Comparison of ENCODE assay signal across 22 cellular contexts in genomic region chr7:154583454-154583853, GRCh38.
A peak's percentile ranks its signal among the peaks of the same experiment; 100 is the strongest.
DNase-seq lines count a peak whose midpoint lies in the region; ATAC-seq, FAIRE-seq and TF ChIP-seq lines count a peak whose summit lies in the region.
"Had no signal": no experiment of that assay in that cellular context is flagged by ENCODE, and none has a peak within 500 bp of the region (broad histone marks: within the 10 kb centered on the region; RNA-seq: fewer than 3 reads in every experiment).

No MANE protein-coding gene starts in this region.

- H3K27ac Mint-ChIP-seq in GM23338 (peak overlapping the region; percentile 63; the same call in 1 of the 2 replicates), type B pancreatic cell (no peak overlapping the region)
- H3K27ac Mint-ChIP-seq: CD4-positive, CD25-positive, alpha-beta regulatory T cell; CD8-positive, alpha-beta memory T cell; HFFc6 had no signal

- no peaks in the 10 kb centered on the region for H3K9me3 ChIP-seq in esophagus muscularis mucosa
- H3K9me3 ChIP-seq: BE2C had no signal

- H2AFZ ChIP-seq in GM23338 = no peak overlapping the region
- H2AFZ ChIP-seq: GM23248 had no signal

- no peak overlapping the region for H3K27ac ChIP-seq in GM23338 (ENCODE audit: low read depth)
- H3K27ac ChIP-seq in esophagus muscularis mucosa (replicated peaks in 1 of 4) = no peak overlapping the region
- H3K27ac ChIP-seq: GM23248 had no signal

- no peak for TF ChIP-seq EP300 in esophagus muscularis mucosa (IDR thresholded peaks at IDR 0.05)

- H3K9me3 Mint-ChIP-seq in GM23338 (no peaks in the 10 kb centered on the region), type B pancreatic cell (no peaks in the 10 kb centered on the region)

- H3K27me3 Mint-ChIP-seq in GM23338 (ENCODE audit: insufficient read depth, low read depth, poor library complexity) (peaks cover 6% of the 10 kb centered on the region), type B pancreatic cell (peaks cover 14% of the 10 kb centered on the region)
- H3K27me3 Mint-ChIP-seq: CD4-positive, CD25-positive, alpha-beta regulatory T cell had no signal

- intact Hi-C loops in esophagus muscularis mucosa (cut with DNase I) = no loop called here

- whole genome bisulfite sequencing in esophagus muscularis mucosa = 95% methylated on average over 15 of the region's 15 CpGs

- DNase-seq in GM23338 (ENCODE audit: low spot score) = no peak
- peak; percentile 70 for DNase-seq in esophagus muscularis mucosa (ENCODE audit: extremely low spot score)
- peak; percentile 1 for DNase-seq in medulla oblongata (ENCODE audit: extremely low spot score)
- peak; percentile 43 for DNase-seq in type B pancreatic cell (ENCODE audit: extremely low spot score, unreplicated experiment)
- no peak for DNase-seq in HTR-8/SVneo (ENCODE audit: insufficient read length, low spot score)
- DNase-seq in UCSD-AML1 (lab: John Stamatoyannopoulos, UW; ENCODE audit: unreplicated experiment) = no peak
- DNase-seq: BE2C; C1 segment of cervical spinal cord; CD4-positive, CD25-positive, alpha-beta regulatory T cell; CD8-positive, alpha-beta memory T cell; COR-L47; DMS 273 treated with DMSO at 0.1 percent for 48 hours; DMS53; DND-41; EL; GM23248; H7; HFFc6 had no signal

- H3K4me3 ChIP-seq in GM23338 (no peak overlapping the region), esophagus muscularis mucosa (no peak overlapping the region)
- H3K4me3 ChIP-seq: GM12878, GM23248 had no signal

- H3K27me3 ChIP-seq in GM23338 (ENCODE audit: insufficient read depth) (no peaks in the 10 kb centered on the region), esophagus muscularis mucosa (no peaks in the 10 kb centered on the region)
- H3K27me3 ChIP-seq: BE2C had no signal

- no peak for FAIRE-seq in HTR-8/SVneo (lab: Jason Lieb, UNC)
- FAIRE-seq: GM12878, GM19239 had no signal

- H3K4me3 Mint-ChIP-seq in GM23338 (no peak overlapping the region), type B pancreatic cell (no peak overlapping the region)
- H3K4me3 Mint-ChIP-seq: CD4-positive, CD25-positive, alpha-beta regulatory T cell; CD8-positive, alpha-beta memory T cell; HFFc6 had no signal

- H3K36me3 ChIP-seq in GM23338 (ENCODE audit: insufficient read depth) (no peaks in the 10 kb centered on the region; the same call in 1 of the 2 replicates), esophagus muscularis mucosa (no peaks in the 10 kb centered on the region)
- H3K36me3 ChIP-seq: BE2C had no signal

- H3K4me1 ChIP-seq in GM23338 (ENCODE audit: insufficient read depth) (no peaks in the 10 kb centered on the region), esophagus muscularis mucosa (peaks cover 0 to 10% (median 8%) of the 10 kb centered on the region in 4 donors)

- H3K9me2 ChIP-seq in GM23338 (ENCODE audit: insufficient read depth) = no peaks in the 10 kb centered on the region

- H4K20me1 ChIP-seq in GM23338 (replicated peaks; ENCODE audit: insufficient read depth) = no peaks in the 10 kb centered on the region

- TF ChIP-seq CTCF in GM23338 (conservative IDR thresholded peaks at IDR 0.05; ENCODE audit: low read depth in 2 of 2) = no peak
- no peak for TF ChIP-seq CTCF in esophagus muscularis mucosa (IDR thresholded peaks at IDR 0.05)
- TF ChIP-seq CTCF in type B pancreatic cell (conservative IDR thresholded peaks at IDR 0.05) = no peak

- ATAC-seq in GM23338 (no peak), GM21447 (IDR thresholded peaks at IDR 0.05; ENCODE audit: unreplicated experiment) (no peak)
- ATAC-seq: GM12878, HCT116 had no signal

- H3K36me3 Mint-ChIP-seq in GM23338 (ENCODE audit: low read depth) (no peaks in the 10 kb centered on the region; the same call in 2 of the 3 replicates), type B pancreatic cell (no peaks in the 10 kb centered on the region)
- H3K36me3 Mint-ChIP-seq: CD4-positive, CD25-positive, alpha-beta regulatory T cell; CD8-positive, alpha-beta memory T cell had no signal

- H3K4me2 ChIP-seq in GM23338 = no peak overlapping the region

- peaks cover 9% of the 10 kb centered on the region for H3K4me1 Mint-ChIP-seq in GM23338
- no peaks in the 10 kb centered on the region for H3K4me1 Mint-ChIP-seq in type B pancreatic cell (ENCODE audit: unreplicated experiment)
- H3K4me1 Mint-ChIP-seq: CD4-positive, CD25-positive, alpha-beta regulatory T cell; CD8-positive, alpha-beta memory T cell had no signal

- TF ChIP-seq POLR2A in esophagus muscularis mucosa (IDR thresholded peaks at IDR 0.05; ENCODE audit: low read depth) = no peak

- H3K79me2 ChIP-seq in GM23338 (replicated peaks; ENCODE audit: insufficient read depth) = no peaks in the 10 kb centered on the region

- H3F3A ChIP-seq in GM23338 (replicated peaks; ENCODE audit: low read depth) = no peaks in the 10 kb centered on the region

TF ChIP-seq in GM23338, 12 proteins besides CTCF, POLR2A, EP300 and RAD21 (continues in another document):
- TF ChIP-seq POLR2AphosphoS5 (IDR thresholded peaks at IDR 0.05; ENCODE audit: low read depth) = no peak
- no peak for TF ChIP-seq STAT1 (IDR thresholded peaks at IDR 0.05; ENCODE audit: unreplicated experiment)
- TF ChIP-seq ZNF331 (CRISPR knock-in tag; IDR thresholded peaks at IDR 0.05; ENCODE audit: low read depth) = no peak
- TF ChIP-seq NANOG (IDR thresholded peaks at IDR 0.05; ENCODE audit: borderline replicate concordance) = no peak
- TF ChIP-seq, protein P1, sequence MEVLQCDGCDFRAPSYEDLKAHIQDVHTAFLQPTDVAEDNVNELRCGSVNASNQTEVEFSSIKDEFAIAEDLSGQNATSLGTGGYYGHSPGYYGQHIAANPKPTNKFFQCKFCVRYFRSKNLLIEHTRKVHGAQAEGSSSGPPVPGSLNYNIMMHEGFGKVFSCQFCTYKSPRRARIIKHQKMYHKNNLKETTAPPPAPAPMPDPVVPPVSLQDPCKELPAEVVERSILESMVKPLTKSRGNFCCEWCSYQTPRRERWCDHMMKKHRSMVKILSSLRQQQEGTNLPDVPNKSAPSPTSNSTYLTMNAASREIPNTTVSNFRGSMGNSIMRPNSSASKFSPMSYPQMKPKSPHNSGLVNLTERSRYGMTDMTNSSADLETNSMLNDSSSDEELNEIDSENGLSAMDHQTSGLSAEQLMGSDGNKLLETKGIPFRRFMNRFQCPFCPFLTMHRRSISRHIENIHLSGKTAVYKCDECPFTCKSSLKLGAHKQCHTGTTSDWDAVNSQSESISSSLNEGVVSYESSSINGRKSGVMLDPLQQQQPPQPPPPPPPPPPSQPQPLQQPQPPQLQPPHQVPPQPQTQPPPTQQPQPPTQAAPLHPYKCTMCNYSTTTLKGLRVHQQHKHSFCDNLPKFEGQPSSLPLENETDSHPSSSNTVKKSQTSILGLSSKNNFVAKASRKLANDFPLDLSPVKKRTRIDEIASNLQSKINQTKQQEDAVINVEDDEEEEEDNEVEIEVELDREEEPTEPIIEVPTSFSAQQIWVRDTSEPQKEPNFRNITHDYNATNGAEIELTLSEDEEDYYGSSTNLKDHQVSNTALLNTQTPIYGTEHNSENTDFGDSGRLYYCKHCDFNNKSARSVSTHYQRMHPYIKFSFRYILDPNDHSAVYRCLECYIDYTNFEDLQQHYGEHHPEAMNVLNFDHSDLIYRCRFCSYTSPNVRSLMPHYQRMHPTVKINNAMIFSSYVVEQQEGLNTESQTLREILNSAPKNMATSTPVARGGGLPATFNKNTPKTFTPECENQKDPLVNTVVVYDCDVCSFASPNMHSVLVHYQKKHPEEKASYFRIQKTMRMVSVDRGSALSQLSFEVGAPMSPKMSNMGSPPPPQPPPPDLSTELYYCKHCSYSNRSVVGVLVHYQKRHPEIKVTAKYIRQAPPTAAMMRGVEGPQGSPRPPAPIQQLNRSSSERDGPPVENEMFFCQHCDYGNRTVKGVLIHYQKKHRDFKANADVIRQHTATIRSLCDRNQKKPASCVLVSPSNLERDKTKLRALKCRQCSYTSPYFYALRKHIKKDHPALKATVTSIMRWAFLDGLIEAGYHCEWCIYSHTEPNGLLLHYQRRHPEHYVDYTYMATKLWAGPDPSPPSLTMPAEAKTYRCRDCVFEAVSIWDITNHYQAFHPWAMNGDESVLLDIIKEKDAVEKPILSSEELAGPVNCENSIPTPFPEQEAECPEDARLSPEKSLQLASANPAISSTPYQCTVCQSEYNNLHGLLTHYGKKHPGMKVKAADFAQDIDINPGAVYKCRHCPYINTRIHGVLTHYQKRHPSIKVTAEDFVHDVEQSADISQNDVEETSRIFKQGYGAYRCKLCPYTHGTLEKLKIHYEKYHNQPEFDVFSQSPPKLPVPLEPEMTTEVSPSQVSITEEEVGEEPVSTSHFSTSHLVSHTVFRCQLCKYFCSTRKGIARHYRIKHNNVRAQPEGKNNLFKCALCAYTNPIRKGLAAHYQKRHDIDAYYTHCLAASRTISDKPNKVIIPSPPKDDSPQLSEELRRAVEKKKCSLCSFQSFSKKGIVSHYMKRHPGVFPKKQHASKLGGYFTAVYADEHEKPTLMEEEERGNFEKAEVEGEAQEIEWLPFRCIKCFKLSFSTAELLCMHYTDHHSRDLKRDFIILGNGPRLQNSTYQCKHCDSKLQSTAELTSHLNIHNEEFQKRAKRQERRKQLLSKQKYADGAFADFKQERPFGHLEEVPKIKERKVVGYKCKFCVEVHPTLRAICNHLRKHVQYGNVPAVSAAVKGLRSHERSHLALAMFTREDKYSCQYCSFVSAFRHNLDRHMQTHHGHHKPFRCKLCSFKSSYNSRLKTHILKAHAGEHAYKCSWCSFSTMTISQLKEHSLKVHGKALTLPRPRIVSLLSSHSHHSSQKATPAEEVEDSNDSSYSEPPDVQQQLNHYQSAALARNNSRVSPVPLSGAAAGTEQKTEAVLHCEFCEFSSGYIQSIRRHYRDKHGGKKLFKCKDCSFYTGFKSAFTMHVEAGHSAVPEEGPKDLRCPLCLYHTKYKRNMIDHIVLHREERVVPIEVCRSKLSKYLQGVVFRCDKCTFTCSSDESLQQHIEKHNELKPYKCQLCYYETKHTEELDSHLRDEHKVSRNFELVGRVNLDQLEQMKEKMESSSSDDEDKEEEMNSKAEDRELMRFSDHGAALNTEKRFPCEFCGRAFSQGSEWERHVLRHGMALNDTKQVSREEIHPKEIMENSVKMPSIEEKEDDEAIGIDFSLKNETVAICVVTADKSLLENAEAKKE (CRISPR knock-in tag; IDR thresholded peaks at IDR 0.05) = no peak
- no peak for TF ChIP-seq CREB1 (CRISPR knock-in tag; IDR thresholded peaks at IDR 0.05; ENCODE audit: low read depth)
- TF ChIP-seq EZH2phosphoT487 (IDR thresholded peaks at IDR 0.05; ENCODE audit: unreplicated experiment) = no peak
- TF ChIP-seq, protein P2, sequence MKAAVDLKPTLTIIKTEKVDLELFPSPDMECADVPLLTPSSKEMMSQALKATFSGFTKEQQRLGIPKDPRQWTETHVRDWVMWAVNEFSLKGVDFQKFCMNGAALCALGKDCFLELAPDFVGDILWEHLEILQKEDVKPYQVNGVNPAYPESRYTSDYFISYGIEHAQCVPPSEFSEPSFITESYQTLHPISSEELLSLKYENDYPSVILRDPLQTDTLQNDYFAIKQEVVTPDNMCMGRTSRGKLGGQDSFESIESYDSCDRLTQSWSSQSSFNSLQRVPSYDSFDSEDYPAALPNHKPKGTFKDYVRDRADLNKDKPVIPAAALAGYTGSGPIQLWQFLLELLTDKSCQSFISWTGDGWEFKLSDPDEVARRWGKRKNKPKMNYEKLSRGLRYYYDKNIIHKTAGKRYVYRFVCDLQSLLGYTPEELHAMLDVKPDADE (IDR thresholded peaks at IDR 0.05) = no peak
- TF ChIP-seq ZNF114 (CRISPR knock-in tag; IDR thresholded peaks at IDR 0.05) = no peak

Comparison
In these comparisons a context has a peak if more than half of its experiments do, and no peak if none do; other contexts are left out.
1. DNase-seq: peak in esophagus muscularis mucosa (single experiment), medulla oblongata (single experiment) and type B pancreatic cell (single experiment); none in GM23338 (single experiment), HTR-8/SVneo (single experiment) and UCSD-AML1 (single experiment).